Comparison of ENCODE assay signal across 24 cellular contexts in the genomic region with DNA sequence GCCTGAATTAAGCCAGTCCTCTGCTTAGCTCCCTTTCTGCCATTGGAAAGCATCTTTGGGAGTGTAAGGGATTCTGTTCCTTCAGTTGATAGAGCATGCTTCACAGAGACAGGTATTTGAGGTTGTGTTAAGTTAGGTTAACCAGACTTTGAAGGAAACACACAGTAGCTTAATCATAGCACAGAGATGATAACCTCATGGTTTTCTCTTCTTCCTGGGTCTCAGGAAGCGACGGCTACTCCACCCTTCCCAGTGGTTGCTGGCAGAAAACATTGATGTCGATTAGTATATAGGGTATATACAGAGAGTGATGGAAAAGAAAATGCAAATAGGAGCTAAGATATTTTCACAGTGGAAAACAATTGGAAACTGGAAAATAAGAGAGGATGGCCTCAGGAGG. TPM values are rescaled to one million over a fixed set of nuclear protein-coding genes. Genes with fewer than 3 reads are reported as not detected.
A peak's percentile ranks its signal among the peaks of the same experiment; 100 is the strongest.
DNase-seq lines count a peak whose midpoint lies in the region; ATAC-seq and TF ChIP-seq lines count a peak whose summit lies in the region.
"Had no signal": no experiment of that assay in that cellular context is flagged by ENCODE, and none has a peak within 500 bp of the region (broad histone marks: within the 10 kb centered on the region; RNA-seq: fewer than 3 reads in every experiment).

No MANE protein-coding gene starts in this region.

- peaks cover 28% of the 10 kb centered on the region for H3K36me3 Mint-ChIP-seq in activated CD4-positive, alpha-beta T cell treated with anti-CD3 and anti-CD28 coated beads, Interleukin-2, amount 10 ng/mL, durations not matched to agents 7 days and 5 days (ENCODE audit: low read depth)
- H3K36me3 Mint-ChIP-seq in CD8-positive, alpha-beta T cell = no peaks in the 10 kb centered on the region
- peaks cover 14% of the 10 kb centered on the region for H3K36me3 Mint-ChIP-seq in activated CD4-positive, alpha-beta memory T cell treated with anti-CD3 and anti-CD28 coated beads, Interleukin-2, amount 10 ng/mL, durations not matched to agents 7 days and 5 days (ENCODE audit: low read depth)
- H3K36me3 Mint-ChIP-seq in immature natural killer cell = no peaks in the 10 kb centered on the region
- H3K36me3 Mint-ChIP-seq: WTC11 had no signal

- no peak for TF ChIP-seq CTCF in CD8-positive, alpha-beta T cell (IDR thresholded peaks at IDR 0.05)

- DNase-seq in activated CD4-positive, alpha-beta T cell treated with anti-CD3 and anti-CD28 coated beads, Interleukin-2, amount 10 ng/mL, durations not matched to agents 7 days and 5 days = peak; percentile 37
- DNase-seq in activated CD4-positive, alpha-beta T cell treated with anti-CD3 and anti-CD28 coated beads for 48 hours = no peak
- peak in 3 of 7 experiments; percentile 35 to 51 (median 39) for DNase-seq in CD8-positive, alpha-beta T cell
- peak; percentile 36 for DNase-seq in activated CD4-positive, alpha-beta memory T cell treated with anti-CD3 and anti-CD28 coated beads, Interleukin-2, amount 10 ng/mL, durations not matched to agents 7 days and 5 days
- DNase-seq in immature natural killer cell (peak; percentile 43 to 46 (median 44)), NOMO-1 (lab: John Stamatoyannopoulos, UW; ENCODE audit: unreplicated experiment in 2 of 2) (no peak), NCI-H526 treated with DMSO at 0.1 percent for 48 hours (lab: John Stamatoyannopoulos, UW) (no peak)
- DNase-seq: anterior cingulate cortex; caudate nucleus; DMS 273 treated with DMSO at 0.1 percent for 48 hours; effector CD4-positive, alpha-beta T cell; esophagus squamous epithelium; left colon; NCI-H146; NCI-H774; OCI-M1; SIG-M5; stimulated activated CD4-positive, alpha-beta T cell treated with anti-CD3 and anti-CD28 coated beads, Interleukin-4, amount 100 ng/mL, for 4 hours had no signal

- POLR2A ChIA-PET in activated CD4-positive, alpha-beta T cell treated with anti-CD3 and anti-CD28 coated beads, Interleukin-2, amount 10 ng/mL, durations not matched to agents 7 days and 5 days (lab: Charles Lee) = interaction anchor here (0.6 to 1.0 kb wide), 5 partner anchors 34 to 93 kb away, joined by 3 to 4 read pairs (median 3); partner anchors contain the start of gene S1PR1
- POLR2A ChIA-PET in CD8-positive, alpha-beta T cell (lab: Charles Lee) = interaction anchor here (1.0 to 3.1 kb wide), 8 partner anchors 9 to 41 kb away, joined by 3 to 18 read pairs (median 8); partner anchors contain the start of gene S1PR1
- POLR2A ChIA-PET in activated CD4-positive, alpha-beta memory T cell treated with anti-CD3 and anti-CD28 coated beads, Interleukin-2, amount 10 ng/mL, durations not matched to agents 7 days and 5 days (lab: Charles Lee) = interaction anchor here (0.7 to 5.9 kb wide), 12 partner anchors 10 to 329 kb away, joined by 3 to 102 read pairs (median 12); partner anchors contain the start of gene S1PR1

- peak overlapping the region; percentile 16 for H3K4me3 ChIP-seq in CD8-positive, alpha-beta T cell (ENCODE audit: low read depth, low read length)
- H3K4me3 ChIP-seq: BLaER1, esophagus squamous epithelium, HAP-1 had no signal

- H3K27ac Mint-ChIP-seq in activated CD4-positive, alpha-beta T cell treated with anti-CD3 and anti-CD28 coated beads, Interleukin-2, amount 10 ng/mL, durations not matched to agents 7 days and 5 days = peak overlapping the region; percentile 83
- peak overlapping the region; percentile 92 for H3K27ac Mint-ChIP-seq in CD8-positive, alpha-beta T cell
- peak overlapping the region; percentile 76 for H3K27ac Mint-ChIP-seq in activated CD4-positive, alpha-beta memory T cell treated with anti-CD3 and anti-CD28 coated beads, Interleukin-2, amount 10 ng/mL, durations not matched to agents 7 days and 5 days
- H3K27ac Mint-ChIP-seq in immature natural killer cell = peak overlapping the region; percentile 87 to 99 (median 94)
- H3K27ac Mint-ChIP-seq: WTC11 had no signal

- CTCF ChIA-PET in activated CD4-positive, alpha-beta T cell treated with anti-CD3 and anti-CD28 coated beads, Interleukin-2, amount 10 ng/mL, durations not matched to agents 7 days and 5 days (lab: Charles Lee) = interaction anchor here (1.0 to 2.5 kb wide), 7 partner anchors 9 to 43 kb away, joined by 3 to 20 read pairs (median 5); no protein-coding TSS in a partner anchor
- CTCF ChIA-PET in CD8-positive, alpha-beta T cell (lab: Charles Lee) = interaction anchor here (1.0 to 18.3 kb wide), 5 partner anchors 9 to 79 kb away, joined by 5 to 405 read pairs (median 10); partner anchors contain the start of gene S1PR1
- CTCF ChIA-PET in activated CD4-positive, alpha-beta memory T cell treated with anti-CD3 and anti-CD28 coated beads, Interleukin-2, amount 10 ng/mL, durations not matched to agents 7 days and 5 days (lab: Charles Lee) = interaction anchor here (0.8 to 3.2 kb wide), 8 partner anchors 9 to 142 kb away, joined by 3 to 28 read pairs (median 12); no protein-coding TSS in a partner anchor

- H3K4me1 ChIP-seq in CD8-positive, alpha-beta T cell (ENCODE audit: insufficient read depth, low read length) = peaks cover 82% of the 10 kb centered on the region
- H3K4me1 ChIP-seq: esophagus squamous epithelium had no signal

- peaks cover 87% of the 10 kb centered on the region for H3K4me1 Mint-ChIP-seq in activated CD4-positive, alpha-beta T cell treated with anti-CD3 and anti-CD28 coated beads, Interleukin-2, amount 10 ng/mL, durations not matched to agents 7 days and 5 days
- H3K4me1 Mint-ChIP-seq in CD8-positive, alpha-beta T cell (ENCODE audit: low read depth) = peaks cover 87% of the 10 kb centered on the region
- peaks cover 85% of the 10 kb centered on the region for H3K4me1 Mint-ChIP-seq in activated CD4-positive, alpha-beta memory T cell treated with anti-CD3 and anti-CD28 coated beads, Interleukin-2, amount 10 ng/mL, durations not matched to agents 7 days and 5 days
- peaks cover 85 to 100% of the 10 kb centered on the region in 2 donors for H3K4me1 Mint-ChIP-seq in immature natural killer cell

- peak; percentile 79 for ATAC-seq in CD8-positive, alpha-beta T cell
- no peak for ATAC-seq in GM18858 (IDR thresholded peaks at IDR 0.05; ENCODE audit: unreplicated experiment)
- ATAC-seq: left colon, WTC11 had no signal

- H3K9me3 ChIP-seq in CD8-positive, alpha-beta T cell (ENCODE audit: low read length) = no peaks in the 10 kb centered on the region
- H3K9me3 ChIP-seq: BLaER1, esophagus squamous epithelium, HAP-1 had no signal

- H3K27ac ChIP-seq in CD8-positive, alpha-beta T cell (ENCODE audit: low read depth, low read length) = peak overlapping the region; percentile 26
- H3K27ac ChIP-seq: BLaER1, esophagus squamous epithelium had no signal

- no peaks in the 10 kb centered on the region for H3K27me3 ChIP-seq in CD8-positive, alpha-beta T cell (ENCODE audit: insufficient read depth, low read length)
- H3K27me3 ChIP-seq: BLaER1 had no signal

- H3K9me3 Mint-ChIP-seq in activated CD4-positive, alpha-beta T cell treated with anti-CD3 and anti-CD28 coated beads, Interleukin-2, amount 10 ng/mL, durations not matched to agents 7 days and 5 days = peaks cover 4% of the 10 kb centered on the region
- H3K9me3 Mint-ChIP-seq in CD8-positive, alpha-beta T cell = no peaks in the 10 kb centered on the region
- H3K9me3 Mint-ChIP-seq in activated CD4-positive, alpha-beta memory T cell treated with anti-CD3 and anti-CD28 coated beads, Interleukin-2, amount 10 ng/mL, durations not matched to agents 7 days and 5 days = no peaks in the 10 kb centered on the region
- H3K9me3 Mint-ChIP-seq in immature natural killer cell = no peaks in the 10 kb centered on the region
- H3K9me3 Mint-ChIP-seq: WTC11 had no signal

- intact Hi-C loops in CD8-positive, alpha-beta T cell (cut with DNase I, micrococcal nuclease) = no loop called here

- peak overlapping the region; percentile 62 for H3K4me3 Mint-ChIP-seq in activated CD4-positive, alpha-beta T cell treated with anti-CD3 and anti-CD28 coated beads, Interleukin-2, amount 10 ng/mL, durations not matched to agents 7 days and 5 days
- H3K4me3 Mint-ChIP-seq in CD8-positive, alpha-beta T cell = peak overlapping the region; percentile 74
- H3K4me3 Mint-ChIP-seq in activated CD4-positive, alpha-beta memory T cell treated with anti-CD3 and anti-CD28 coated beads, Interleukin-2, amount 10 ng/mL, durations not matched to agents 7 days and 5 days = peak overlapping the region; percentile 51
- peak overlapping the region; percentile 79 to 96 (median 88) for H3K4me3 Mint-ChIP-seq in immature natural killer cell
- H3K4me3 Mint-ChIP-seq: WTC11 had no signal

- H3K36me3 ChIP-seq in CD8-positive, alpha-beta T cell (ENCODE audit: insufficient read depth, low read length) = no peaks in the 10 kb centered on the region
- H3K36me3 ChIP-seq: BLaER1, esophagus squamous epithelium, HAP-1 had no signal

- peaks cover 2% of the 10 kb centered on the region for H3K27me3 Mint-ChIP-seq in activated CD4-positive, alpha-beta T cell treated with anti-CD3 and anti-CD28 coated beads, Interleukin-2, amount 10 ng/mL, durations not matched to agents 7 days and 5 days
- H3K27me3 Mint-ChIP-seq in CD8-positive, alpha-beta T cell (ENCODE audit: low read depth) = no peaks in the 10 kb centered on the region
- no peaks in the 10 kb centered on the region for H3K27me3 Mint-ChIP-seq in activated CD4-positive, alpha-beta memory T cell treated with anti-CD3 and anti-CD28 coated beads, Interleukin-2, amount 10 ng/mL, durations not matched to agents 7 days and 5 days
- peaks cover 0 to 1% (median 0%) of the 10 kb centered on the region in 3 donors for H3K27me3 Mint-ChIP-seq in immature natural killer cell (ENCODE audit: low read depth in 3 of 3)

RNA-seq across cellular contexts. Expression of gene S1PR1, which starts 42.0 kb away (rescaled TPM):
- total RNA-seq in activated CD4-positive, alpha-beta T cell treated with anti-CD3 and anti-CD28 coated beads, Interleukin-2, amount 10 ng/mL, durations not matched to agents 7 days and 5 days = 100 to 1,000 TPM; 177 to 209 TPM
- 100 to 1,000 TPM; 416 to 420 TPM for total RNA-seq in CD8-positive, alpha-beta T cell
- 100 to 1,000 TPM; 219 to 220 TPM for total RNA-seq in activated CD4-positive, alpha-beta memory T cell treated with anti-CD3 and anti-CD28 coated beads, Interleukin-2, amount 10 ng/mL, durations not matched to agents 7 days and 5 days
- 100 to 1,000 TPM in 2 of 3 donors, 10 to 100 TPM in 1; 99.8 to 142 (median 126) TPM for polyA plus RNA-seq in immature natural killer cell
- total RNA-seq: G401 had no signal
- polyA plus RNA-seq: neural cell had no signal

Comparison
In these comparisons a context has a peak if more than half of its experiments do, and no peak if none do; other contexts are left out.
1. DNase-seq: peak in activated CD4-positive, alpha-beta T cell treated with anti-CD3 and anti-CD28 coated beads, Interleukin-2, amount 10 ng/mL, durations not matched to agents 7 days and 5 days (single experiment), activated CD4-positive, alpha-beta memory T cell treated with anti-CD3 and anti-CD28 coated beads, Interleukin-2, amount 10 ng/mL, durations not matched to agents 7 days and 5 days (single experiment) and immature natural killer cell (3 of 3); none in activated CD4-positive, alpha-beta T cell treated with anti-CD3 and anti-CD28 coated beads for 48 hours (single experiment), NOMO-1 (0 of 2) and NCI-H526 treated with DMSO at 0.1 percent for 48 hours (single experiment).
2. Peak in every context shown above with its lines, with median percentiles within 50 percentile points of each other: H3K27ac Mint-ChIP-seq and H3K4me3 Mint-ChIP-seq.